In genomic region chr7:105020926-105021325, GRCh38 we compare ENCODE assay signal across 10 cellular contexts. TPM values are rescaled to one million over a fixed set of nuclear protein-coding genes. Genes with fewer than 3 reads are reported as not detected.
DNase-seq lines count a peak whose midpoint lies in the region; ATAC-seq and TF ChIP-seq lines count a peak whose summit lies in the region.
"Had no signal": no experiment of that assay in that cellular context is flagged by ENCODE, and none has a peak within 500 bp of the region (broad histone marks: within the 10 kb centered on the region; RNA-seq: fewer than 3 reads in every experiment).

No MANE protein-coding gene starts in this region.

- intact Hi-C loops in A673 (cut with micrococcal nuclease; ENCODE audit: unreplicated experiment): no loop called here

- POLR2A ChIA-PET in A673 (lab: Charles Lee; ENCODE audit: low non-redundant PET): no interaction called here
- POLR2A ChIA-PET in T-cell (lab: Charles Lee): interaction anchor here (0.6 to 1.7 kb wide), 9 partner anchors 10 to 366 kb away, joined by 3 to 7 read pairs (median 5); no protein-coding TSS in a partner anchor

- H3K4me2 ChIP-seq in mesenchymal stem cell (ENCODE audit: low read length, poor library complexity, severe bottlenecking): no peak overlapping the region

- H3K27me3 Mint-ChIP-seq in T-cell: no peaks in the 10 kb centered on the region
- H3K27me3 Mint-ChIP-seq: activated naive CD8-positive, alpha-beta T cell treated with anti-CD3 and anti-CD28 coated beads, Interleukin-2, amount 10 ng/mL, durations not matched to agents 7 days and 5 days had no signal

- CTCF ChIA-PET in A673 (lab: Charles Lee) (no interaction called here), T-cell (lab: Charles Lee) (interaction anchor here (0.6 to 8.8 kb wide), 5 partner anchors 14 to 67 kb away, joined by 3 to 196 read pairs (median 4); no protein-coding TSS in a partner anchor)

- no peaks in the 10 kb centered on the region for H3K79me1 ChIP-seq in mesenchymal stem cell (replicated peaks; ENCODE audit: low read length, poor library complexity, severe bottlenecking)

- H3K27ac ChIP-seq in A673 (ENCODE audit: low read depth, low read length, poor library complexity, severe bottlenecking) (peak overlapping the region; percentile 28), mesenchymal stem cell (ENCODE audit: low read length, poor library complexity, severe bottlenecking) (no peak overlapping the region)

- H3K36me3 ChIP-seq in A673 (ENCODE audit: insufficient read depth, low read length, poor library complexity, severe bottlenecking): no peaks in the 10 kb centered on the region
- H3K36me3 ChIP-seq in mesenchymal stem cell (ENCODE audit: control insufficient read depth in 1 of 2, insufficient read depth in 2 of 2, low read depth in 1 of 2, low read length in 2 of 2): no peaks in the 10 kb centered on the region
- H3K36me3 ChIP-seq: pancreas had no signal

- no peak overlapping the region for H3K18ac ChIP-seq in mesenchymal stem cell (ENCODE audit: low read depth in 1 of 2, low read length in 2 of 2)

- BruUV-seq in A673 (replicated peaks; lab: Mats Ljungman, UMichigan): no TSS peak

- no peak overlapping the region for H3K14ac ChIP-seq in mesenchymal stem cell (ENCODE audit: low read length in 2 of 2)

- ATAC-seq in T-cell (replicated peaks in 1 of 4) (no peak), HG03139 (IDR thresholded peaks at IDR 0.05; ENCODE audit: unreplicated experiment) (no peak), HG02571 (IDR thresholded peaks at IDR 0.05; ENCODE audit: unreplicated experiment) (no peak)

- no peak overlapping the region for H2BK120ac ChIP-seq in mesenchymal stem cell (ENCODE audit: low read depth, low read length)

- H4K8ac ChIP-seq in mesenchymal stem cell (ENCODE audit: low read length): no peak overlapping the region

- no peaks in the 10 kb centered on the region for H3K36me3 Mint-ChIP-seq in T-cell

- H2BK15ac ChIP-seq in mesenchymal stem cell (ENCODE audit: low read depth, poor library complexity, severe bottlenecking): no peak overlapping the region

- H3K4ac ChIP-seq in mesenchymal stem cell (ENCODE audit: low read depth in 1 of 2, low read length in 2 of 2): no peak overlapping the region

- no peaks in the 10 kb centered on the region for H3K9me3 ChIP-seq in A673 (ENCODE audit: low read depth, low read length, poor library complexity, severe bottlenecking)
- H3K9me3 ChIP-seq in mesenchymal stem cell (ENCODE audit: control insufficient read depth, low read length): no peaks in the 10 kb centered on the region
- H3K9me3 ChIP-seq: pancreas had no signal

- TF ChIP-seq CTCF in A673 (conservative IDR thresholded peaks at IDR 0.05; ENCODE audit: low read depth, low read length): no peak

- H3K27ac Mint-ChIP-seq in T-cell: peak overlapping the region; percentile 28 to 38

- no peak overlapping the region for H3K23ac ChIP-seq in mesenchymal stem cell (ENCODE audit: low read length in 2 of 2)

- DNase-seq in A673 (ENCODE audit: low spot score): no peak
- peak; percentile 34 for DNase-seq in EH (ENCODE audit: low read depth)
- DNase-seq in T-cell: no peak
- DNase-seq in mesenchymal stem cell: no peak
- DNase-seq in AG08395 (ENCODE audit: low spot score): no peak
- DNase-seq in hypothalamus (lab: John Stamatoyannopoulos, UW): no peak
- DNase-seq: activated naive CD8-positive, alpha-beta T cell treated with anti-CD3 and anti-CD28 coated beads, Interleukin-2, amount 10 ng/mL, durations not matched to agents 7 days and 5 days; pancreas had no signal

- H3K4me3 ChIP-seq in A673 (ENCODE audit: low read depth, low read length, poor library complexity, severe bottlenecking): no peak overlapping the region
- H3K4me3 ChIP-seq in mesenchymal stem cell (ENCODE audit: insufficient read depth in 1 of 2, low read depth in 1 of 2, low read length in 2 of 2): peak overlapping the region in 1 of 2 experiments; percentile 26
- H3K4me3 ChIP-seq: pancreas had no signal

- H3K4me1 ChIP-seq in A673 (ENCODE audit: insufficient read depth, low read length, poor library complexity, severe bottlenecking) (peaks cover 81% of the 10 kb centered on the region), mesenchymal stem cell (ENCODE audit: control insufficient read depth, insufficient read depth, low read depth, low read length) (no peaks in the 10 kb centered on the region)

- H2AK5ac ChIP-seq in mesenchymal stem cell (ENCODE audit: low read length, severe bottlenecking): no peak overlapping the region

- 100% methylated on average over 2 of the region's 3 CpGs for WGBS in mesenchymal stem cell

- H2AFZ ChIP-seq in mesenchymal stem cell (ENCODE audit: low read depth, low read length): no peak overlapping the region

- no peak overlapping the region for H4K91ac ChIP-seq in mesenchymal stem cell (ENCODE audit: low read length)

- no peak overlapping the region for H2BK12ac ChIP-seq in mesenchymal stem cell (ENCODE audit: low read length in 2 of 2)

- H3K9me3 Mint-ChIP-seq in T-cell: no peaks in the 10 kb centered on the region
- H3K9me3 Mint-ChIP-seq: activated naive CD8-positive, alpha-beta T cell treated with anti-CD3 and anti-CD28 coated beads, Interleukin-2, amount 10 ng/mL, durations not matched to agents 7 days and 5 days had no signal

- H3K4me1 Mint-ChIP-seq in T-cell: peaks cover 82 to 86% (median 83%) of the 10 kb centered on the region in 3 donors

- no peak overlapping the region for H2BK5ac ChIP-seq in mesenchymal stem cell (ENCODE audit: low read depth, low read length, poor library complexity, severe bottlenecking)

- H3K9ac ChIP-seq in mesenchymal stem cell (ENCODE audit: low read length): peak overlapping the region; percentile 48

- H3K4me3 Mint-ChIP-seq in T-cell: peak overlapping the region; percentile 36 to 61 (median 39)

- H3K27me3 ChIP-seq in A673 (replicated peaks; ENCODE audit: insufficient read depth, low read depth, low read length, poor library complexity) (no peaks in the 10 kb centered on the region), mesenchymal stem cell (ENCODE audit: control insufficient read depth in 1 of 2, insufficient read depth in 1 of 2, low read length in 2 of 2) (no peaks in the 10 kb centered on the region)
- H3K27me3 ChIP-seq: pancreas had no signal

RNA-seq across cellular contexts. Expression of gene KMT2E, which starts 6.9 kb away (rescaled TPM):
- 63.9 and 67.2 TPM in 2 replicates for total RNA-seq in A673 (2021)
- 100 to 1,000 TPM; 164 to 260 (median 169) TPM for total RNA-seq in T-cell
- polyA plus RNA-seq in mesenchymal stem cell (2013, experiment 1 of 2): 37.5 TPM
- polyA plus RNA-seq in mesenchymal stem cell (2013, experiment 2 of 2): 35.8 TPM
